Comparison of ENCODE assay signal across 34 cellular contexts in genomic region chr7:57364933-57365710, GRCh38.
"Had no signal": no experiment of that assay in that cellular context is flagged by ENCODE, and none has a peak within 500 bp of the region (broad histone marks: within the 10 kb centered on the region; RNA-seq: fewer than 3 reads in every experiment).

No MANE protein-coding gene starts in this region.

- H3K27me3 ChIP-seq: brain microvascular endothelial cell, esophagus squamous epithelium, gastroesophageal sphincter had no signal

- H3K27ac ChIP-seq: brain microvascular endothelial cell, epithelial cell of prostate, esophagus squamous epithelium, gastroesophageal sphincter, WERI-Rb-1 had no signal

- ATAC-seq: activated CD4-positive, alpha-beta T cell treated with anti-CD3 and anti-CD28 coated beads for 36 hours; activated CD8-positive, alpha-beta memory T cell treated with anti-CD3 and anti-CD28 coated beads, Interleukin-2, amount 10 ng/mL, durations not matched to agents 7 days and 5 days; activated CD8-positive, alpha-beta T cell treated with anti-CD3 and anti-CD28 coated beads, Interleukin-2, amount 10 ng/mL, durations not matched to agents 7 days and 5 days; activated naive CD4-positive, alpha-beta T cell treated with anti-CD3 and anti-CD28 coated beads, Interleukin-2, amount 50 U/mL, for 72 hours; effector memory CD8-positive, alpha-beta T cell; gastroesophageal sphincter; T-helper 17 cell had no signal

- DNase-seq: activated CD4-positive, alpha-beta memory T cell treated with anti-CD3 and anti-CD28 coated beads for 36 hours; activated CD4-positive, alpha-beta T cell treated with anti-CD3 and anti-CD28 coated beads for 36 hours; activated CD4-positive, alpha-beta T cell treated with anti-CD3 and anti-CD28 coated beads, Interleukin-2, amount 10 ng/mL, durations not matched to agents 24 days and 14 days; activated CD4-positive, CD25-positive, alpha-beta regulatory T cell; activated CD4-positive, CD25-positive, alpha-beta regulatory T cell treated with anti-CD3 and anti-CD28 coated beads, Interleukin-2, amount 50 U/mL, for 72 hours; activated CD8-positive, alpha-beta memory T cell treated with anti-CD3 and anti-CD28 coated beads, Interleukin-2, amount 10 ng/mL, durations not matched to agents 7 days and 5 days; activated CD8-positive, alpha-beta memory T cell treated with anti-CD3 and anti-CD28 coated beads, Interleukin-2, amount 50 U/mL, for 4 hours; activated CD8-positive, alpha-beta T cell treated with anti-CD3 and anti-CD28 coated beads, Interleukin-2, amount 10 ng/mL, durations not matched to agents 7 days and 5 days; activated gamma-delta T cell; activated naive CD4-positive, alpha-beta T cell; activated naive CD4-positive, alpha-beta T cell treated with anti-CD3 and anti-CD28 coated beads, Interleukin-2, amount 10 ng/mL, durations not matched to agents 7 days and 5 days; activated naive CD8-positive, alpha-beta T cell treated with anti-CD3 and anti-CD28 coated beads, Interleukin-2, amount 10 ng/mL, durations not matched to agents 7 days and 5 days; activated T-cell treated with anti-CD3 and anti-CD28 coated beads, Interleukin-2, amount 50 U/mL, for 1 hour; activated T-cell treated with anti-CD3 and anti-CD28 coated beads, Interleukin-2, amount 50 U/mL, for 48 hours; brain microvascular endothelial cell; cortex of kidney; dermis blood vessel endothelial cell; effector CD4-positive, alpha-beta T cell; effector memory CD8-positive, alpha-beta T cell; esophagus squamous epithelium; foreskin melanocyte; T-helper 1 cell; T-helper 17 cell; T1000; WERI-Rb-1 had no signal

- H3K27me3 Mint-ChIP-seq: activated CD4-positive, alpha-beta memory T cell treated with anti-CD3 and anti-CD28 coated beads for 36 hours; activated CD4-positive, alpha-beta T cell treated with anti-CD3 and anti-CD28 coated beads for 36 hours; activated CD4-positive, alpha-beta T cell treated with anti-CD3 and anti-CD28 coated beads, Interleukin-2, amount 10 ng/mL, durations not matched to agents 24 days and 14 days; activated CD8-positive, alpha-beta memory T cell treated with anti-CD3 and anti-CD28 coated beads, Interleukin-2, amount 10 ng/mL, durations not matched to agents 7 days and 5 days; activated naive CD4-positive, alpha-beta T cell treated with anti-CD3 and anti-CD28 coated beads, Interleukin-2, amount 10 ng/mL, durations not matched to agents 7 days and 5 days; activated naive CD8-positive, alpha-beta T cell treated with anti-CD3 and anti-CD28 coated beads, Interleukin-2, amount 10 ng/mL, durations not matched to agents 7 days and 5 days; central memory CD8-positive, alpha-beta T cell; effector memory CD8-positive, alpha-beta T cell; T-helper 17 cell had no signal

- H3K4me1 Mint-ChIP-seq: activated CD4-positive, alpha-beta T cell treated with anti-CD3 and anti-CD28 coated beads for 36 hours; activated CD4-positive, alpha-beta T cell treated with anti-CD3 and anti-CD28 coated beads, Interleukin-2, amount 10 ng/mL, durations not matched to agents 24 days and 14 days; activated CD8-positive, alpha-beta memory T cell treated with anti-CD3 and anti-CD28 coated beads, Interleukin-2, amount 10 ng/mL, durations not matched to agents 7 days and 5 days; activated naive CD4-positive, alpha-beta T cell treated with anti-CD3 and anti-CD28 coated beads, Interleukin-2, amount 10 ng/mL, durations not matched to agents 7 days and 5 days; activated naive CD8-positive, alpha-beta T cell treated with anti-CD3 and anti-CD28 coated beads, Interleukin-2, amount 10 ng/mL, durations not matched to agents 7 days and 5 days; central memory CD8-positive, alpha-beta T cell; T-helper 17 cell had no signal

- H3K4me3 ChIP-seq: esophagus squamous epithelium, gastroesophageal sphincter had no signal

- H3K36me3 Mint-ChIP-seq: activated CD4-positive, alpha-beta memory T cell treated with anti-CD3 and anti-CD28 coated beads for 36 hours; activated naive CD4-positive, alpha-beta T cell treated with anti-CD3 and anti-CD28 coated beads, Interleukin-2, amount 10 ng/mL, durations not matched to agents 7 days and 5 days; activated naive CD8-positive, alpha-beta T cell treated with anti-CD3 and anti-CD28 coated beads, Interleukin-2, amount 10 ng/mL, durations not matched to agents 7 days and 5 days had no signal

- H3K4me1 ChIP-seq: esophagus squamous epithelium, gastroesophageal sphincter had no signal

- H3K27ac Mint-ChIP-seq: activated CD4-positive, alpha-beta memory T cell treated with anti-CD3 and anti-CD28 coated beads for 36 hours; activated CD4-positive, alpha-beta T cell treated with anti-CD3 and anti-CD28 coated beads for 36 hours; activated CD4-positive, alpha-beta T cell treated with anti-CD3 and anti-CD28 coated beads, Interleukin-2, amount 10 ng/mL, durations not matched to agents 24 days and 14 days; activated CD8-positive, alpha-beta memory T cell treated with anti-CD3 and anti-CD28 coated beads, Interleukin-2, amount 10 ng/mL, durations not matched to agents 7 days and 5 days; activated CD8-positive, alpha-beta T cell treated with anti-CD3 and anti-CD28 coated beads, Interleukin-2, amount 10 ng/mL, durations not matched to agents 7 days and 5 days; activated naive CD4-positive, alpha-beta T cell treated with anti-CD3 and anti-CD28 coated beads, Interleukin-2, amount 10 ng/mL, durations not matched to agents 7 days and 5 days; activated naive CD4-positive, alpha-beta T cell treated with anti-CD3 and anti-CD28 coated beads, Interleukin-2, amount 50 U/mL, for 72 hours; activated naive CD8-positive, alpha-beta T cell treated with anti-CD3 and anti-CD28 coated beads, Interleukin-2, amount 10 ng/mL, durations not matched to agents 7 days and 5 days; effector memory CD8-positive, alpha-beta T cell; T-helper 17 cell; T-helper 2 cell treated with Interferon-gamma antibody and Interleukin-4, amounts not matched to agents 5 μg/mL and 100 μg/mL, for 36 hours had no signal

- H3K4me3 Mint-ChIP-seq: activated CD4-positive, alpha-beta memory T cell treated with anti-CD3 and anti-CD28 coated beads for 36 hours; activated CD4-positive, alpha-beta T cell treated with anti-CD3 and anti-CD28 coated beads for 36 hours; activated CD4-positive, alpha-beta T cell treated with anti-CD3 and anti-CD28 coated beads, Interleukin-2, amount 10 ng/mL, durations not matched to agents 24 days and 14 days; activated CD8-positive, alpha-beta memory T cell treated with anti-CD3 and anti-CD28 coated beads, Interleukin-2, amount 10 ng/mL, durations not matched to agents 7 days and 5 days; activated CD8-positive, alpha-beta T cell treated with anti-CD3 and anti-CD28 coated beads, Interleukin-2, amount 10 ng/mL, durations not matched to agents 7 days and 5 days; activated naive CD4-positive, alpha-beta T cell treated with anti-CD3 and anti-CD28 coated beads, Interleukin-2, amount 10 ng/mL, durations not matched to agents 7 days and 5 days; activated naive CD8-positive, alpha-beta T cell treated with anti-CD3 and anti-CD28 coated beads, Interleukin-2, amount 10 ng/mL, durations not matched to agents 7 days and 5 days; central memory CD8-positive, alpha-beta T cell; effector memory CD8-positive, alpha-beta T cell; T-helper 17 cell; T-helper 2 cell treated with Interferon-gamma antibody and Interleukin-4, amounts not matched to agents 5 μg/mL and 100 μg/mL, for 36 hours had no signal

- FAIRE-seq: astrocyte, bronchial epithelial cell, colon, endothelial cell of umbilical vein had no signal

- H3K36me3 ChIP-seq: brain microvascular endothelial cell, esophagus squamous epithelium, gastroesophageal sphincter, WERI-Rb-1 had no signal
